ENCODE assay signal across 1 cellular context in the genomic region with DNA sequence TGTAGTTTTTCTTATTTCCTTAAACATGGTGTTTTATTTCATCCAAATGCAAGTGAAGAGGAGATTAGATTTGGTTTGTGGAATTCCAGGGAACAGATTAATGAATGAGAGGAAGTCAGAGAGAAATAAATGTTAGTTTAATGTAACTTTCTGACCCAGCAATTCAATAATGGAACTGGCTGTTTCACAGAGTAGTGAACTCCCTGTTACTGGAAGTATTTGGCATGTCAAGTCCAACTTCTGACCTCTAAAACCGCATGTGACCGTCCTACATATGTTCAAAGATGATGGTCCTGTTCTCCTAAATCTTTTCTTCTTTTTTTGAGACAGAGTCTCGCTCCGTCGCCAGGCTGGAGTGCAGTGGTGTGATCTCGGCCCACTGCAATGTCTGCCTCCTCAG.
TF ChIP-seq lines count a peak whose summit lies in the region.

No MANE protein-coding gene starts in this region.

TF ChIP-seq in endothelial cell of umbilical vein, 7 proteins besides CTCF, POLR2A, EP300 and RAD21:
- TF ChIP-seq JUN (IDR thresholded peaks at IDR 0.05; ENCODE audit: borderline replicate concordance, insufficient read depth, insufficient read length, low read depth), result no peak
